In the genomic region with DNA sequence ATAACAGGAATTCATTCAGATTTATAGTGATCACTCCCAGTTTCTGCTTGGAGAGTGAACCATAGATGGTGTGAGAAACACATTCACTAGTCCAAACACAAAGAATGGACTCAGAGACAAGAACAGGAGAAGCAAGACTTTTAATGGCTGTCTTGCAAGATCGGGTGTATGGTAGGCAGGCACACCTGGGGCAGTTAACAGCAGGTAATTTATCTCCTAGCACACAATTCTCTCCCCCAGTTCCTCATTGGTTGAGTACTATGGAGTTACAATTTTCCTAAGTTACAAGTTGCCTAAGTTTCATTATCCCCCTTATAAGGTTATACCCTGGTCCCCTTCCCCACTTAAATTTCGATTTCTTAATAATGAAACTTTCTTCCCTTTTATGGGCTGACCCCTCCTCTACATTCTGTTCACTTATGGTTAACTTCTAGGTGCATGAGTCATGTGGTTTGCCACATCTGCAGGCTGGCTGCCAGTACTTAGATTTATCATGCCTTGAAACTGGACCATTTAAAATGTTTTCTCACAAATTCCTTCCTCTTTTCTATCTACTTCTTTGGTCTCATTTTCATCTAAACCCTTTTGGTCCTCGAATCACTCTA, we compare ENCODE assay signal across 13 cellular contexts.
DNase-seq lines count a peak whose midpoint lies in the region; ATAC-seq lines count a peak whose summit lies in the region.
"Had no signal": no experiment of that assay in that cellular context is flagged by ENCODE, and none has a peak within 500 bp of the region (broad histone marks: within the 10 kb centered on the region; RNA-seq: fewer than 3 reads in every experiment).

No MANE protein-coding gene starts in this region.

- peaks cover 1% of the 10 kb centered on the region for H3K4me1 Mint-ChIP-seq in activated naive CD8-positive, alpha-beta T cell treated with anti-CD3 and anti-CD28 coated beads, Interleukin-2, amount 50 U/mL, for 24 hours

- no peaks in the 10 kb centered on the region for H3K36me3 Mint-ChIP-seq in activated naive CD8-positive, alpha-beta T cell treated with anti-CD3 and anti-CD28 coated beads, Interleukin-2, amount 50 U/mL, for 24 hours (ENCODE audit: low read depth)

- H3K4me3 Mint-ChIP-seq in activated naive CD8-positive, alpha-beta T cell treated with anti-CD3 and anti-CD28 coated beads, Interleukin-2, amount 50 U/mL, for 24 hours = no peak overlapping the region

- peaks cover 2% of the 10 kb centered on the region for H3K27me3 Mint-ChIP-seq in activated naive CD8-positive, alpha-beta T cell treated with anti-CD3 and anti-CD28 coated beads, Interleukin-2, amount 50 U/mL, for 24 hours

- peaks cover 32% of the 10 kb centered on the region for H3K4me1 ChIP-seq in ACC112 (ENCODE audit: control insufficient read depth, insufficient read depth, low read length, unreplicated experiment)

- peak overlapping the region; percentile 39 for H3K4me3 ChIP-seq in ACC112 (ENCODE audit: low read depth, low read length)

- H3K27ac ChIP-seq in ACC112 (ENCODE audit: low read depth, low read length) = peak overlapping the region; percentile 73
- H3K27ac ChIP-seq: HL-60 had no signal

- H2AFZ ChIP-seq in ACC112 (ENCODE audit: low read length, unreplicated experiment) = no peak overlapping the region

- peak; percentile 61 for ATAC-seq in GM21381 (IDR thresholded peaks at IDR 0.05; ENCODE audit: unreplicated experiment)
- no peak for ATAC-seq in activated naive CD8-positive, alpha-beta T cell treated with anti-CD3 and anti-CD28 coated beads, Interleukin-2, amount 50 U/mL, for 24 hours

- no peaks in the 10 kb centered on the region for H3K36me3 ChIP-seq in ACC112 (ENCODE audit: insufficient read depth, low read length)

- DNase-seq in M059J (ENCODE audit: low read depth) (peak; percentile 83), astrocyte of the hippocampus (ENCODE audit: low read depth, low spot score) (peak; percentile 82), NCI-H524 treated with DMSO at 0.1 percent for 48 hours (lab: John Stamatoyannopoulos, UW) (no peak), NCI-H2029 treated with DMSO at 0.1 percent for 48 hours (lab: John Stamatoyannopoulos, UW) (no peak)
- DNase-seq in effector CD8-positive, alpha-beta T cell (lab: John Stamatoyannopoulos, UW) = no peak
- no peak for DNase-seq in activated naive CD8-positive, alpha-beta T cell treated with anti-CD3 and anti-CD28 coated beads, Interleukin-2, amount 50 U/mL, for 24 hours
- DNase-seq: activated CD4-positive, alpha-beta T cell treated with anti-CD3 and anti-CD28 coated beads, Interleukin-2, amount 50 U/mL, for 1 hour; C1 segment of cervical spinal cord; NCI-H526 treated with DMSO at 0.1 percent for 48 hours; posterior cingulate gyrus had no signal

- H3K79me2 ChIP-seq in ACC112 (ENCODE audit: control insufficient read depth, insufficient read depth, low read length, unreplicated experiment) = no peaks in the 10 kb centered on the region

- no peak overlapping the region for H3K27ac Mint-ChIP-seq in activated naive CD8-positive, alpha-beta T cell treated with anti-CD3 and anti-CD28 coated beads, Interleukin-2, amount 50 U/mL, for 24 hours

- no peaks in the 10 kb centered on the region for H3K27me3 ChIP-seq in ACC112 (ENCODE audit: insufficient read depth, low read length)

- H3K9me3 Mint-ChIP-seq in activated naive CD8-positive, alpha-beta T cell treated with anti-CD3 and anti-CD28 coated beads, Interleukin-2, amount 50 U/mL, for 24 hours = peaks cover 10% of the 10 kb centered on the region

Comparison
In these comparisons a context has a peak if more than half of its experiments do, and no peak if none do; other contexts are left out.
1. DNase-seq: peak in M059J (single experiment) and astrocyte of the hippocampus (single experiment); none in effector CD8-positive, alpha-beta T cell (single experiment), NCI-H524 treated with DMSO at 0.1 percent for 48 hours (single experiment), NCI-H2029 treated with DMSO at 0.1 percent for 48 hours (single experiment) and activated naive CD8-positive, alpha-beta T cell treated with anti-CD3 and anti-CD28 coated beads, Interleukin-2, amount 50 U/mL, for 24 hours (single experiment).